In genomic region chr17:57862410-57862989, GRCh38 we compare ENCODE assay signal across 8 cellular contexts. TPM values are rescaled to one million over a fixed set of nuclear protein-coding genes. Genes with fewer than 3 reads are reported as not detected.
DNase-seq lines count a peak whose midpoint lies in the region; ATAC-seq and TF ChIP-seq lines count a peak whose summit lies in the region.
"Had no signal": no experiment of that assay in that cellular context is flagged by ENCODE, and none has a peak within 500 bp of the region (broad histone marks: within the 10 kb centered on the region; RNA-seq: fewer than 3 reads in every experiment).

No MANE protein-coding gene starts in this region.

- intact Hi-C loops in activated T-helper 1 cell treated with anti-CD3 and anti-CD28 coated beads, Interleukin-12 subunit alpha, Interleukin-12 subunit beta, Interleukin-2, Interleukin-4 antibody, amounts not matched to agents 30 ng/mL and 10 ng/mL and 1 ng/mL, durations not matched to agents 14 hours and 24 hours and 36 hours (cut with micrococcal nuclease), result no loop called here

- H3K4me3 Mint-ChIP-seq in GM23338, result peak overlapping the region; percentile 69
- H3K4me3 Mint-ChIP-seq in activated T-helper 1 cell treated with anti-CD3 and anti-CD28 coated beads, Interleukin-12 subunit alpha, Interleukin-12 subunit beta, Interleukin-2, Interleukin-4 antibody, amounts not matched to agents 30 ng/mL and 10 ng/mL and 1 ng/mL, durations not matched to agents 14 hours and 24 hours and 36 hours, result peak overlapping the region; percentile 7

- H3K9me3 ChIP-seq in iPS-18c (ENCODE audit: control insufficient read depth, insufficient read depth, low read length) (no peaks in the 10 kb centered on the region), smooth muscle cell (replicated peaks; ENCODE audit: low read depth) (no peaks in the 10 kb centered on the region)

- peaks cover 43% of the 10 kb centered on the region for H3K4me1 Mint-ChIP-seq in GM23338
- peaks cover 13% of the 10 kb centered on the region for H3K4me1 Mint-ChIP-seq in activated T-helper 1 cell treated with anti-CD3 and anti-CD28 coated beads, Interleukin-12 subunit alpha, Interleukin-12 subunit beta, Interleukin-2, Interleukin-4 antibody, amounts not matched to agents 30 ng/mL and 10 ng/mL and 1 ng/mL, durations not matched to agents 14 hours and 24 hours and 36 hours (ENCODE audit: low read depth)

- ATAC-seq in GM23338 (peak; percentile 7), GM21381 (IDR thresholded peaks at IDR 0.05; ENCODE audit: unreplicated experiment) (no peak), GM21723 (IDR thresholded peaks at IDR 0.05; ENCODE audit: unreplicated experiment) (no peak)

- no peaks in the 10 kb centered on the region for H3K36me3 ChIP-seq in GM23338 (ENCODE audit: insufficient read depth)
- no peaks in the 10 kb centered on the region for H3K36me3 ChIP-seq in smooth muscle cell (ENCODE audit: low read depth)

- H3F3A ChIP-seq in GM23338 (replicated peaks; ENCODE audit: low read depth), result peaks cover 6% of the 10 kb centered on the region; the same call in 1 of the 2 replicates
- H3F3A ChIP-seq in smooth muscle cell (ENCODE audit: low read depth), result peaks cover 25% of the 10 kb centered on the region

- H2AFZ ChIP-seq in GM23338, result peak overlapping the region; percentile 88
- no peak overlapping the region for H2AFZ ChIP-seq in smooth muscle cell (ENCODE audit: low read depth)

- peak; percentile 51 for DNase-seq in GM23338 (ENCODE audit: low spot score)
- DNase-seq in activated T-helper 1 cell treated with anti-CD3 and anti-CD28 coated beads, Interleukin-12 subunit alpha, Interleukin-12 subunit beta, Interleukin-2, Interleukin-4 antibody, amounts not matched to agents 30 ng/mL and 10 ng/mL and 1 ng/mL, durations not matched to agents 14 hours and 24 hours and 36 hours (ENCODE audit: low spot score), result no peak
- no peak for DNase-seq in smooth muscle cell (lab: John Stamatoyannopoulos, UW; ENCODE audit: unreplicated experiment)
- no peak for DNase-seq in NCI-H1436 (lab: John Stamatoyannopoulos, UW)
- DNase-seq: stimulated activated CD4-positive, alpha-beta T cell treated with anti-CD3 and anti-CD28 coated beads, Interleukin-12 subunit alpha, Interleukin-12 subunit beta, amount 100 ng/mL, for 4 hours had no signal

- H3K9ac ChIP-seq in smooth muscle cell (ENCODE audit: low read depth), result peak overlapping the region; percentile 69

- no peaks in the 10 kb centered on the region for H3K9me2 ChIP-seq in GM23338 (ENCODE audit: insufficient read depth)

- H3K9me3 Mint-ChIP-seq in GM23338, result no peaks in the 10 kb centered on the region
- no peaks in the 10 kb centered on the region for H3K9me3 Mint-ChIP-seq in activated T-helper 1 cell treated with anti-CD3 and anti-CD28 coated beads, Interleukin-12 subunit alpha, Interleukin-12 subunit beta, Interleukin-2, Interleukin-4 antibody, amounts not matched to agents 30 ng/mL and 10 ng/mL and 1 ng/mL, durations not matched to agents 14 hours and 24 hours and 36 hours

- H3K4me2 ChIP-seq in GM23338 (peak overlapping the region; percentile 99), smooth muscle cell (peak overlapping the region; percentile 93)

- H3K4me1 ChIP-seq in GM23338 (ENCODE audit: insufficient read depth), result peaks cover 25% of the 10 kb centered on the region; the same call in 1 of the 2 replicates
- H3K4me1 ChIP-seq in smooth muscle cell (ENCODE audit: low read depth), result peaks cover 28% of the 10 kb centered on the region

- H3K79me2 ChIP-seq in GM23338 (replicated peaks; ENCODE audit: insufficient read depth) (no peaks in the 10 kb centered on the region), smooth muscle cell (ENCODE audit: low read depth) (no peaks in the 10 kb centered on the region)

- H3K4me3 ChIP-seq in GM23338 (peak overlapping the region; percentile 76), iPS-18c (ENCODE audit: insufficient read depth, low read depth, low read length) (peak overlapping the region; percentile 17; the same call in 1 of the 2 replicates), smooth muscle cell (no peak overlapping the region)

- TF ChIP-seq CTCF in GM23338 (conservative IDR thresholded peaks at IDR 0.05; ENCODE audit: low read depth in 2 of 2) (no peak), smooth muscle cell (IDR thresholded peaks at IDR 0.05; ENCODE audit: borderline replicate concordance, insufficient read depth, poor library complexity, severe bottlenecking) (no peak)

- no peak overlapping the region for H3K27ac ChIP-seq in GM23338 (ENCODE audit: low read depth)
- peak overlapping the region; percentile 77 for H3K27ac ChIP-seq in smooth muscle cell (ENCODE audit: low read depth)

- H3K27ac Mint-ChIP-seq in GM23338, result no peak overlapping the region
- no peak overlapping the region for H3K27ac Mint-ChIP-seq in activated T-helper 1 cell treated with anti-CD3 and anti-CD28 coated beads, Interleukin-12 subunit alpha, Interleukin-12 subunit beta, Interleukin-2, Interleukin-4 antibody, amounts not matched to agents 30 ng/mL and 10 ng/mL and 1 ng/mL, durations not matched to agents 14 hours and 24 hours and 36 hours

- WGBS in smooth muscle cell (ENCODE audit: low lambda C conversion rate), result 60% methylated on average over 8 of the region's 8 CpGs

- H3K27me3 ChIP-seq in GM23338 (ENCODE audit: insufficient read depth), result peaks cover 44% of the 10 kb centered on the region
- H3K27me3 ChIP-seq in smooth muscle cell (ENCODE audit: low read depth), result no peaks in the 10 kb centered on the region

- no peaks in the 10 kb centered on the region for H4K20me1 ChIP-seq in GM23338 (replicated peaks; ENCODE audit: insufficient read depth)
- no peaks in the 10 kb centered on the region for H4K20me1 ChIP-seq in smooth muscle cell (ENCODE audit: low read depth)

- peaks cover 44% of the 10 kb centered on the region for H3K27me3 Mint-ChIP-seq in GM23338 (ENCODE audit: insufficient read depth, low read depth, poor library complexity)
- H3K27me3 Mint-ChIP-seq in activated T-helper 1 cell treated with anti-CD3 and anti-CD28 coated beads, Interleukin-12 subunit alpha, Interleukin-12 subunit beta, Interleukin-2, Interleukin-4 antibody, amounts not matched to agents 30 ng/mL and 10 ng/mL and 1 ng/mL, durations not matched to agents 14 hours and 24 hours and 36 hours (ENCODE audit: insufficient read depth), result peaks cover 39% of the 10 kb centered on the region

- H3K36me3 Mint-ChIP-seq in GM23338 (ENCODE audit: low read depth), result peaks cover 9% of the 10 kb centered on the region; the same call in 1 of the 3 replicates
- H3K36me3 Mint-ChIP-seq in activated T-helper 1 cell treated with anti-CD3 and anti-CD28 coated beads, Interleukin-12 subunit alpha, Interleukin-12 subunit beta, Interleukin-2, Interleukin-4 antibody, amounts not matched to agents 30 ng/mL and 10 ng/mL and 1 ng/mL, durations not matched to agents 14 hours and 24 hours and 36 hours (ENCODE audit: low read depth), result no peaks in the 10 kb centered on the region

TF ChIP-seq in GM23338, 12 proteins besides CTCF, POLR2A, EP300 and RAD21 (continues in another document):
- TF ChIP-seq NANOG (IDR thresholded peaks at IDR 0.05; ENCODE audit: borderline replicate concordance) (no peak), POLR2AphosphoS5 (IDR thresholded peaks at IDR 0.05; ENCODE audit: low read depth) (no peak), JUNB (IDR thresholded peaks at IDR 0.05; ENCODE audit: unreplicated experiment) (no peak), EZH2phosphoT487 (IDR thresholded peaks at IDR 0.05; ENCODE audit: unreplicated experiment) (no peak)

RNA-seq across cellular contexts. Expression of gene MRPS23, which starts 12.7 kb away (rescaled TPM):
- total RNA-seq in GM23338 (2014; rRNA removed; shearing (Covaris generic)), result 38.0 and 53.2 TPM in 2 replicates
- polyA plus RNA-seq in GM23338 (2016; fragmentation: Nextera tagmentation; extraction: Ambion mirVana) (65.5 and 74.5 TPM in 2 replicates), smooth muscle cell (48.4 and 51.1 TPM in 2 replicates)
- 79.6 and 87.0 TPM in 2 replicates for total RNA-seq in activated T-helper 1 cell treated with anti-CD3 and anti-CD28 coated beads, Interleukin-12 subunit alpha, Interleukin-12 subunit beta, Interleukin-2, Interleukin-4 antibody, amounts not matched to agents 30 ng/mL and 10 ng/mL and 1 ng/mL, durations not matched to agents 14 hours and 24 hours and 36 hours
- total RNA-seq in smooth muscle cell, result 32.3 and 33.1 TPM in 2 replicates
